Comparison of ENCODE assay signal across 9 cellular contexts in the genomic region with DNA sequence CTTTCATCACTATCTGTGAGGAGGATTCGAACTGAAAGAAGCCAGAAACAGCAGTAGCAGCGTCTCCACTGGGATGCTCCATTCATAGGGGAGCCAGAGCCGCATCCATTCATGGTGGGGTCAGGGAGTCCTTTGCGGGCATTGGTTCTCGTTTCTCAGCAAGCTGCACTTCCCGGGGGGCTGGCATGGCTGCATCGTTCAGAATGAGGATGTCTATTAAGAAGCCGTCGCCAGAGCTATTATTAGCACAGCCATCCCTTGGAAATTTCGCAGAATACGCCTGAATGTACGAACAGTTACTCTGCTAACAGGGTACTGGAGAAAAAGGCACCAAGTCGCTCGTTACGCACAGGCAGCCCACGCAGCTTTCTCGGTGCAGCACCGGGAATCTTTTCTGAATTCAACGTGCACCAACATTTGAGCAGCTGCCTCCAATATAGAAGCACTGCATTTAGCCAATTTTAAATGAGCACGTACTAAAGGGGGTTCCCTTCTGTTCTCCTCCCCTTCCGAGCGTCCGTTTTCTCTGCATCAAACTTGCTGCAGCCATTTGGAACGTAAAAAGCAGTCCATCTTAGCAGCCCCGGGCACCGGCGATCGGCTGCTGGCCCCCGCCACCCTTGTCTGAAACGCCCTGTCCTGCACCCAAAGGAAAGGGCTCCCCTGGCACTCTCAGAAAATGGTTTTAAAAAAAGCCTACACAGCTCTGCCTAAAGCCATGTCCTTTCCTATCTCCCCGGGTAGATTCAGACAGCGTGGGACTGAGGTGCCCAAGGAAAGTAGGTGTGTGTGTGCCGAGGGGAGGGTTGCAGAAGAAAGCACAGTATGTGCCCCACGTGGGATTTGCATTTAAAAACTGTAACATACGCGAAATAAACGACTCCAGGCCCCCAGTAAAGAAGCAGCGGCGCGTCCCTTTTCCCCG.
DNase-seq lines count a peak whose midpoint lies in the region; ATAC-seq and TF ChIP-seq lines count a peak whose summit lies in the region.
"Had no signal": no experiment of that assay in that cellular context is flagged by ENCODE, and none has a peak within 500 bp of the region (broad histone marks: within the 10 kb centered on the region; RNA-seq: fewer than 3 reads in every experiment).

No MANE protein-coding gene starts in this region.

- peak; percentile 28 for DNase-seq in activated CD4-positive, alpha-beta T cell treated with anti-CD3 and anti-CD28 coated beads for 36 hours
- DNase-seq in activated CD4-positive, alpha-beta T cell treated with anti-CD3 and anti-CD28 coated beads for 1 hour = no peak
- DNase-seq in activated naive CD4-positive, alpha-beta T cell treated with anti-CD3 and anti-CD28 coated beads, Interleukin-2, amount 50 U/mL, for 16 hours = peak; percentile 25
- DNase-seq in left ventricle myocardium inferior (no peak), psoas muscle (peak; percentile 44 to 62), middle frontal gyrus (ENCODE audit: extremely low spot score, low spot score) (no peak), T-helper 9 cell (no peak)
- DNase-seq: DND-41 had no signal

- H3K4me3 Mint-ChIP-seq in activated CD4-positive, alpha-beta T cell treated with anti-CD3 and anti-CD28 coated beads for 36 hours = peak overlapping the region; percentile 64

- H3K4me3 ChIP-seq in left ventricle myocardium inferior (peak overlapping the region; percentile 77), psoas muscle (peak overlapping the region; percentile 66)

- peaks cover 55% of the 10 kb centered on the region for H3K27me3 Mint-ChIP-seq in activated CD4-positive, alpha-beta T cell treated with anti-CD3 and anti-CD28 coated beads for 36 hours

- H3K4me1 Mint-ChIP-seq in activated CD4-positive, alpha-beta T cell treated with anti-CD3 and anti-CD28 coated beads for 36 hours = peaks cover 25% of the 10 kb centered on the region

- H3K27me3 ChIP-seq in left ventricle myocardium inferior (ENCODE audit: low read depth) (no peaks in the 10 kb centered on the region), psoas muscle (ENCODE audit: insufficient read depth in 3 of 3, low read length in 2 of 3) (peaks cover 0 to 33% (median 8%) of the 10 kb centered on the region in 3 donors)

- intact Hi-C loops in activated CD4-positive, alpha-beta T cell treated with anti-CD3 and anti-CD28 coated beads for 36 hours (cut with DNase I, micrococcal nuclease) = no loop called here
- intact Hi-C loops in left ventricle myocardium inferior (cut with micrococcal nuclease) (no loop called here), psoas muscle (cut with DNase I) (loop anchor here in 1 of 2 donors (5.0 kb wide), 1 partner anchor 99 kb away; no protein-coding TSS in a partner anchor)

- H3K36me3 ChIP-seq in left ventricle myocardium inferior (no peaks in the 10 kb centered on the region), psoas muscle (ENCODE audit: insufficient read depth in 1 of 2, low read depth in 1 of 2) (no peaks in the 10 kb centered on the region)

- CTCF ChIA-PET in activated CD4-positive, alpha-beta T cell treated with anti-CD3 and anti-CD28 coated beads for 36 hours (lab: Charles Lee) = no interaction called here

- no peaks in the 10 kb centered on the region for H3K9me3 Mint-ChIP-seq in activated CD4-positive, alpha-beta T cell treated with anti-CD3 and anti-CD28 coated beads for 36 hours (ENCODE audit: low read depth)

- no peak overlapping the region for H3K27ac Mint-ChIP-seq in activated CD4-positive, alpha-beta T cell treated with anti-CD3 and anti-CD28 coated beads for 36 hours

- ATAC-seq in activated CD4-positive, alpha-beta T cell treated with anti-CD3 and anti-CD28 coated beads for 36 hours = peak; percentile 12
- ATAC-seq in psoas muscle (peak in 3 of 4 donors; percentile 32 to 61 (median 46)), HG02938 (IDR thresholded peaks at IDR 0.05; ENCODE audit: unreplicated experiment) (no peak)

- WGBS in psoas muscle, 3 donors = 3 to 6% (median 3%) methylated on average over 41 of the region's 41 CpGs

- H3K4me1 ChIP-seq in left ventricle myocardium inferior = peaks cover 56% of the 10 kb centered on the region
- H3K4me1 ChIP-seq in psoas muscle = no peaks in the 10 kb centered on the region

- H3K9me3 ChIP-seq in left ventricle myocardium inferior (replicated peaks) = no peaks in the 10 kb centered on the region
- no peaks in the 10 kb centered on the region for H3K9me3 ChIP-seq in psoas muscle

- POLR2A ChIA-PET in activated CD4-positive, alpha-beta T cell treated with anti-CD3 and anti-CD28 coated beads for 36 hours (lab: Charles Lee) = no interaction called here

- no peaks in the 10 kb centered on the region for H3K36me3 Mint-ChIP-seq in activated CD4-positive, alpha-beta T cell treated with anti-CD3 and anti-CD28 coated beads for 36 hours (ENCODE audit: low read depth)

- TF ChIP-seq CTCF in left ventricle myocardium inferior (IDR thresholded peaks at IDR 0.05; ENCODE audit: borderline replicate concordance) (no peak), psoas muscle (IDR thresholded peaks at IDR 0.05) (no peak)

- H3K27ac ChIP-seq in left ventricle myocardium inferior (replicated peaks) (peak overlapping the region; percentile 89), psoas muscle (peak overlapping the region; percentile 60)

Comparison
In these comparisons a context has a peak if more than half of its experiments do, and no peak if none do; other contexts are left out.
1. DNase-seq: peak in activated CD4-positive, alpha-beta T cell treated with anti-CD3 and anti-CD28 coated beads for 36 hours (single experiment), activated naive CD4-positive, alpha-beta T cell treated with anti-CD3 and anti-CD28 coated beads, Interleukin-2, amount 50 U/mL, for 16 hours (single experiment) and psoas muscle (2 of 2); none in activated CD4-positive, alpha-beta T cell treated with anti-CD3 and anti-CD28 coated beads for 1 hour (single experiment), left ventricle myocardium inferior (single experiment), middle frontal gyrus (single experiment) and T-helper 9 cell (single experiment).